In the genomic region with DNA sequence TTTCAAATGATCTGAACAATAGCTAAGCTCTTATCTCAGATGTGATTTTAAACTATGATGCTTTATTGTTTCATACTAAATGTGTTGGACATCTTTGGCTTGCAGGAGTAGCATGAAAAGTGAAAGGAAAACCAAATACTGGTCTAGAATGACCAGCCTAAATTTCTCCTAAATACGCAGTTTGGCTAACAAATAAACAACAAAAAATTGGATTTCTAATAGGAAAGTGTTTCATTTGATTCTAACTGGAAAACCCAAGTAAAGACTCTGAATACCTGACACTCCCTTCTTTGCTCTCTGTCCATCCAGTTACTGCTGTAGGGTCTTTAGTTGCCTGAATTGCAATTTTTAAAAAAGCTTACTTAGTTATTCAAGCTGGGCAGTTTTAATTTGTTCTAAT, we compare ENCODE assay signal across 15 cellular contexts.
DNase-seq lines count a peak whose midpoint lies in the region; ATAC-seq, FAIRE-seq and TF ChIP-seq lines count a peak whose summit lies in the region.
"Had no signal": no experiment of that assay in that cellular context is flagged by ENCODE, and none has a peak within 500 bp of the region (broad histone marks: within the 10 kb centered on the region; RNA-seq: fewer than 3 reads in every experiment).

No MANE protein-coding gene starts in this region.

- ATAC-seq in GM12878 (no peak), psoas muscle (no peak), HG03139 (IDR thresholded peaks at IDR 0.05; ENCODE audit: unreplicated experiment) (no peak)
- no peak for ATAC-seq in stimulated activated naive CD8-positive, alpha-beta T cell treated with anti-CD3 and anti-CD28 coated beads, Interleukin-15, Interleukin-2, amounts not matched to agents 100 U/mL and 50 U/mL, for 24 hours
- ATAC-seq: activated T-helper 17 cell treated with anti-CD3 and anti-CD28 coated beads, Interleukin-2, amount 50 U/mL, for 72 hours had no signal

- FAIRE-seq in GM12878 (lab: Jason Lieb, UNC): no peak
- FAIRE-seq: HTR-8/SVneo had no signal

- H3K36me3 Mint-ChIP-seq in endodermal cell (ENCODE audit: low read depth) (no peaks in the 10 kb centered on the region), MCF 10A (ENCODE audit: insufficient read depth, unreplicated experiment) (peaks cover 9% of the 10 kb centered on the region)

- DNase-seq in G401 (ENCODE audit: low spot score) (peak; percentile 18), GM12878 (ENCODE audit: low read depth, low spot score) (no peak), inferior parietal cortex (ENCODE audit: extremely low spot score) (peak; percentile 31), psoas muscle (no peak), endodermal cell (no peak), MCF 10A (ENCODE audit: unreplicated experiment) (no peak)
- no peak for DNase-seq in stimulated activated naive CD8-positive, alpha-beta T cell treated with anti-CD3 and anti-CD28 coated beads, Interleukin-15, Interleukin-2, amounts not matched to agents 100 U/mL and 50 U/mL, for 24 hours
- DNase-seq: amniotic stem cell, foreskin fibroblast, NCI-H2029, NCI-H524 treated with DMSO at 0.1 percent for 48 hours had no signal

- in situ Hi-C loops in G401 (cut with HindIII; ENCODE audit: low sequenced_read_pairs) (no loop called here), GM12878 (cut with MboI) (loop anchor here (5.0 kb wide), 4 partner anchors 242 to 722 kb away; no protein-coding TSS in a partner anchor)

- H3K9me3 Mint-ChIP-seq in endodermal cell (no peaks in the 10 kb centered on the region), MCF 10A (ENCODE audit: unreplicated experiment) (peaks cover 9% of the 10 kb centered on the region)
- H3K9me3 Mint-ChIP-seq: stimulated activated naive CD8-positive, alpha-beta T cell treated with anti-CD3 and anti-CD28 coated beads, Interleukin-15, Interleukin-2, amounts not matched to agents 100 ng/mL and 50 ng/mL, for 24 hours had no signal

- no peak for TF ChIP-seq POLR2A in GM12878 (IDR thresholded peaks at IDR 0.05; ENCODE audit: low read depth, low read length)

- H3K4me3 ChIP-seq in GM12878 (no peak overlapping the region), psoas muscle (peak overlapping the region; percentile 12), endodermal cell (ENCODE audit: low read length) (no peak overlapping the region)

- no peaks in the 10 kb centered on the region for H3K4me1 Mint-ChIP-seq in endodermal cell
- H3K4me1 Mint-ChIP-seq in MCF 10A (ENCODE audit: insufficient read depth, unreplicated experiment): no peaks in the 10 kb centered on the region
- H3K4me1 Mint-ChIP-seq: activated T-helper 17 cell treated with anti-CD3 and anti-CD28 coated beads, Interleukin-2, amount 50 U/mL, for 72 hours had no signal

- no peak for TF ChIP-seq RAD21 in GM12878 (IDR thresholded peaks at IDR 0.05; ENCODE audit: insufficient read depth, low read depth, low read length)

- TF ChIP-seq CTCF in GM12878 (IDR thresholded peaks at IDR 0.05 in 2 of 3, conservative IDR thresholded peaks at IDR 0.05 in 1 of 3; ENCODE audit: control insufficient read depth in 2 of 3, extremely low read depth in 1 of 3, insufficient read depth in 1 of 3, low read depth in 3 of 3, low read length in 3 of 3) (no peak), psoas muscle (IDR thresholded peaks at IDR 0.05) (no peak), endodermal cell (conservative IDR thresholded peaks at IDR 0.05) (no peak), MCF 10A (IDR thresholded peaks at IDR 0.05; ENCODE audit: unreplicated experiment) (no peak)

- H3K27ac Mint-ChIP-seq in endodermal cell: no peak overlapping the region
- H3K27ac Mint-ChIP-seq in MCF 10A (ENCODE audit: low read depth, unreplicated experiment): no peak overlapping the region
- H3K27ac Mint-ChIP-seq: activated T-helper 17 cell treated with anti-CD3 and anti-CD28 coated beads, Interleukin-2, amount 50 U/mL, for 72 hours; stimulated activated naive CD8-positive, alpha-beta T cell treated with anti-CD3 and anti-CD28 coated beads, Interleukin-15, Interleukin-2, amounts not matched to agents 100 ng/mL and 50 ng/mL, for 24 hours had no signal

- H3K9ac ChIP-seq in GM12878 (ENCODE audit: control insufficient read depth, insufficient read depth, low read length) (no peak overlapping the region; the same call in 1 of the 2 replicates), endodermal cell (ENCODE audit: extremely low read depth, low read length, poor library complexity, severe bottlenecking) (no peak overlapping the region)

- TF ChIP-seq EP300 in GM12878 (IDR thresholded peaks at IDR 0.05; ENCODE audit: borderline replicate concordance in 1 of 2, control insufficient read depth in 1 of 2, low read depth in 2 of 2, low read length in 2 of 2): no peak

- peak overlapping the region; percentile 23; the same call in 1 of the 2 replicates for H3K4me2 ChIP-seq in GM12878 (ENCODE audit: control insufficient read depth, insufficient read depth)

- H3K9me3 ChIP-seq in GM12878 (replicated peaks; ENCODE audit: control insufficient read depth, insufficient read depth, low read length) (peaks cover 6% of the 10 kb centered on the region), psoas muscle (no peaks in the 10 kb centered on the region), endodermal cell (ENCODE audit: control insufficient read depth, low read length) (no peaks in the 10 kb centered on the region)

- H3K36me3 ChIP-seq in GM12878 (ENCODE audit: control insufficient read depth in 2 of 2, insufficient read depth in 2 of 2, low read length in 1 of 2) (peaks cover 0 to 4% of the 10 kb centered on the region in 2 experiments; a peak in 2 of 4 replicates), psoas muscle (ENCODE audit: insufficient read depth in 1 of 2, low read depth in 1 of 2) (no peaks in the 10 kb centered on the region), endodermal cell (ENCODE audit: control insufficient read depth, insufficient read depth, low read length) (no peaks in the 10 kb centered on the region)

- WGBS in GM12878 (ENCODE audit: insufficient coverage, insufficient replicate concordance, low lambda C conversion rate, missing lambda C conversion rate): 100% methylated on average over 1 of the region's 1 CpG
- WGBS in psoas muscle, 3 donors: 49 to 64% (median 49%) methylated on average over 1 of the region's 1 CpG
- WGBS in endodermal cell (ENCODE audit: insufficient coverage in 1 of 2, insufficient read length in 1 of 2), 2 experiments: 100% methylated on average over 1 of the region's 1 CpG; no CpG with 5 or more reads in 1 of the 2 experiments

- H3K27me3 ChIP-seq in GM12878 (replicated peaks in 1 of 2; ENCODE audit: control insufficient read depth in 2 of 2, insufficient read depth in 2 of 2, low read length in 1 of 2) (no peaks in the 10 kb centered on the region), psoas muscle (ENCODE audit: insufficient read depth in 3 of 3, low read length in 2 of 3) (no peaks in the 10 kb centered on the region), endodermal cell (ENCODE audit: control insufficient read depth, insufficient read depth, low read length, poor library complexity, severe bottlenecking) (no peaks in the 10 kb centered on the region)

- H3K79me2 ChIP-seq in GM12878 (ENCODE audit: control insufficient read depth, insufficient read depth, low read length): no peaks in the 10 kb centered on the region; the same call in 1 of the 2 replicates

- CTCF ChIA-PET in GM12878 (lab: Yijun Ruan, JAX) (interaction anchor here (1.0 to 7.0 kb wide), 10 partner anchors 239 to 724 kb away, joined by 3 to 94 read pairs (median 6); partner anchors contain the start of gene SSBP2), MCF 10A (lab: Yijun Ruan, JAX) (interaction anchor here (0.7 to 2.1 kb wide), 7 partner anchors 241 to 720 kb away, joined by 3 to 18 read pairs (median 4); no protein-coding TSS in a partner anchor)

- no peak overlapping the region; the same call in 1 of the 2 replicates for H3K27ac ChIP-seq in GM12878 (ENCODE audit: control insufficient read depth, insufficient read depth)
- H3K27ac ChIP-seq in psoas muscle: no peak overlapping the region
- no peak overlapping the region for H3K27ac ChIP-seq in endodermal cell (ENCODE audit: low read depth, low read length)

- SMC1A ChIA-PET in GM12878 (lab: Charles Lee; ENCODE audit: uncharacterized antibody, unreplicated experiment): interaction anchor here (0.8 to 11.4 kb wide), 11 partner anchors 80 to 674 kb away, joined by 3 to 122 read pairs (median 3); partner anchors contain the start of gene SSBP2

- POLR2A ChIA-PET in GM12878 (lab: Charles Lee) (no interaction called here), MCF 10A (lab: Yijun Ruan, JAX) (interaction anchor here (0.7 kb wide), 1 partner anchor 773 kb away, joined by 3 read pairs; the partner anchor contains the start of gene RPS23)

- peak overlapping the region; percentile 7; the same call in 1 of the 2 replicates for H2AFZ ChIP-seq in GM12878 (ENCODE audit: control insufficient read depth, low read depth, low read length)

- BruUV-seq in GM12878 (replicated peaks; lab: Mats Ljungman, UMichigan) (no TSS peak), MCF 10A (replicated peaks; lab: Mats Ljungman, UMichigan) (no TSS peak)

- RAD21 ChIA-PET in GM12878 (lab: Charles Lee; ENCODE audit: unreplicated experiment): interaction anchor here (0.6 to 9.8 kb wide), 4 partner anchors 346 to 1198 kb away, joined by 3 to 113 read pairs (median 10); no protein-coding TSS in a partner anchor

- intact Hi-C loops in GM12878 (cut with micrococcal nuclease; ENCODE audit: unreplicated experiment): loop anchor here (2.0 to 5.0 kb wide), 3 partner anchors 467 to 722 kb away; partner anchors contain the start of gene ATG10
- intact Hi-C loops in psoas muscle (cut with DNase I): loop anchor here (5.0 to 10.0 kb wide), 6 partner anchors 247 to 722 kb away; partner anchors contain the start of genes ATG10 (in 1 of the 2) and SSBP2 (in 1 of the 2)
- intact Hi-C loops in MCF 10A (cut with micrococcal nuclease): loop anchor here (2.0 to 5.0 kb wide), 2 partner anchors 332 to 347 kb away; no protein-coding TSS in a partner anchor

- H3K4me3 Mint-ChIP-seq in endodermal cell (no peak overlapping the region), MCF 10A (ENCODE audit: unreplicated experiment) (no peak overlapping the region)
- H3K4me3 Mint-ChIP-seq: activated T-helper 17 cell treated with anti-CD3 and anti-CD28 coated beads, Interleukin-2, amount 50 U/mL, for 72 hours; stimulated activated naive CD8-positive, alpha-beta T cell treated with anti-CD3 and anti-CD28 coated beads, Interleukin-15, Interleukin-2, amounts not matched to agents 100 ng/mL and 50 ng/mL, for 24 hours had no signal

- no peaks in the 10 kb centered on the region for H4K20me1 ChIP-seq in GM12878 (ENCODE audit: control insufficient read depth, insufficient read depth)

- H3K27me3 Mint-ChIP-seq in endodermal cell (ENCODE audit: insufficient read depth) (no peaks in the 10 kb centered on the region), MCF 10A (ENCODE audit: insufficient read depth, unreplicated experiment) (no peaks in the 10 kb centered on the region)
- H3K27me3 Mint-ChIP-seq: activated T-helper 17 cell treated with anti-CD3 and anti-CD28 coated beads, Interleukin-2, amount 50 U/mL, for 72 hours; stimulated activated naive CD8-positive, alpha-beta T cell treated with anti-CD3 and anti-CD28 coated beads, Interleukin-15, Interleukin-2, amounts not matched to agents 100 ng/mL and 50 ng/mL, for 24 hours had no signal

- H3K4me1 ChIP-seq in GM12878 (ENCODE audit: control insufficient read depth, insufficient read depth, low read length) (no peaks in the 10 kb centered on the region), psoas muscle (peaks cover 8% of the 10 kb centered on the region), endodermal cell (ENCODE audit: control insufficient read depth, insufficient read depth, low read length) (no peaks in the 10 kb centered on the region)

Comparison
In these comparisons a context has a peak if more than half of its experiments do, and no peak if none do; other contexts are left out.
1. DNase-seq: peak in G401 (single experiment) and inferior parietal cortex (single experiment); none in GM12878 (single experiment), psoas muscle (0 of 2), endodermal cell (single experiment), MCF 10A (single experiment) and stimulated activated naive CD8-positive, alpha-beta T cell treated with anti-CD3 and anti-CD28 coated beads, Interleukin-15, Interleukin-2, amounts not matched to agents 100 U/mL and 50 U/mL, for 24 hours (single experiment).